In the genomic region with DNA sequence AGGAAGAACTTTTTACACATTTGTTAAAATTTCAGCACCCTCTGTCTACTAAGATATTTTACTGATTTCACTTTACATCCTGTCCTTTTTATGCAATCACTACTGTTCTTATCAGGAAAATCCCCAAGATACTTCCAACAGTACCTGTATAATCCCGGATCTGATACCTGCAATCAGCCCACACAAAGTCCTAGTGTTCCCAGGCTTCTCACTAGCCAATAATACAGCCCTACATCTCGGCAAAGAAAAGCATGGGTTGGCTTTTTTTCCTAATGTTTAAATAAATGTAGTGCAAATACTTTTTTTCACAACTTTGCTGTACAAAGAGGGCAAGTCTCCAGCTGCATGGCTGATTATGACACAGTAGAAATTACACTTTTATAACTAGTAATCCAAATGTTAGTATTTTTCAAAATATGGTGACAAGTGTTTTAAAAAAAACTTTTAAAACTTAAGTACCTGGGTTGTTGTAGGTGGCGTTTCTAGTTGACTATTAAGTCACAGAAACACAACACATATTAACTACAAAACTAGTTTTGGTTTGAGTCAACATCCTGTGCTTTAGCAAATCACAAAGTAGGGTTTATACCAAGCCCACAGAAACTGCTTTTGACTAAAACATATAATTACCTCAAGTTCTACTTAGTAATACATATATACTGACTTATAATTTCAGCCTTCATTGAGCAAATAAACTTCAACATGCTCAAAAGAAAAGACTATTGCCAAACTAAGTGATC, we compare ENCODE assay signal across 9 cellular contexts. TPM values are rescaled to one million over a fixed set of nuclear protein-coding genes. Genes with fewer than 3 reads are reported as not detected.
DNase-seq lines count a peak whose midpoint lies in the region; ATAC-seq, FAIRE-seq and TF ChIP-seq lines count a peak whose summit lies in the region.
"Had no signal": no experiment of that assay in that cellular context is flagged by ENCODE, and none has a peak within 500 bp of the region (broad histone marks: within the 10 kb centered on the region; RNA-seq: fewer than 3 reads in every experiment).

No MANE protein-coding gene starts in this region.

- peak; percentile 54 for FAIRE-seq in kidney (lab: Jason Lieb, UNC)

- H3K27ac ChIP-seq in kidney (ENCODE audit: low read depth in 2 of 2, low read length in 2 of 2) (no peak overlapping the region), tibial artery (no peak overlapping the region)

- ATAC-seq in GM18519 (IDR thresholded peaks at IDR 0.05; ENCODE audit: low FRiP score, unreplicated experiment) (peak; percentile 94), GM21423 (IDR thresholded peaks at IDR 0.05; ENCODE audit: unreplicated experiment) (peak; percentile 74), HG03280 (IDR thresholded peaks at IDR 0.05; ENCODE audit: unreplicated experiment) (peak; percentile 88), left colon (no peak)

- H3K27me3 ChIP-seq in tibial artery, result no peaks in the 10 kb centered on the region

- TF ChIP-seq CTCF in kidney (IDR thresholded peaks at IDR 0.05; ENCODE audit: borderline replicate concordance, extremely low read depth, insufficient read depth) (no peak), tibial artery (IDR thresholded peaks at IDR 0.05) (no peak)

- intact Hi-C loops in kidney (cut with DNase I), result no loop called here
- intact Hi-C loops in left colon (cut with DNase I, micrococcal nuclease), result no loop called here
- intact Hi-C loops in cardiac septum (cut with DNase I), result no loop called here
- intact Hi-C loops in tibial artery (cut with DNase I; ENCODE audit: low total_unique reads), result no loop called here

- no peak for DNase-seq in kidney
- no peak for DNase-seq in left colon
- no peak for DNase-seq in cardiac septum (ENCODE audit: low spot score)
- DNase-seq in stimulated activated CD4-positive, alpha-beta T cell treated with anti-CD3 and anti-CD28 coated beads, Interleukin-4, amount 100 ng/mL, for 4 hours, result no peak
- DNase-seq in tibial artery, result no peak
- DNase-seq: NCI-H1092 treated with DMSO at 0.1 percent for 48 hours had no signal

- no peak overlapping the region for H3K4me3 ChIP-seq in kidney (ENCODE audit: low read length in 2 of 2)
- H3K4me3 ChIP-seq in tibial artery, result no peak overlapping the region

- no peak overlapping the region for H3K9ac ChIP-seq in kidney (ENCODE audit: low read length in 2 of 2)

- peaks cover 0 to 6% of the 10 kb centered on the region in 2 donors for H3K4me1 ChIP-seq in kidney (ENCODE audit: control insufficient read depth in 1 of 2, insufficient read depth in 1 of 2, low read depth in 1 of 2, low read length in 2 of 2)
- no peaks in the 10 kb centered on the region for H3K4me1 ChIP-seq in tibial artery

- H3K9me3 ChIP-seq in kidney (ENCODE audit: control insufficient read depth in 1 of 2, low read length in 2 of 2) (no peaks in the 10 kb centered on the region), tibial artery (no peaks in the 10 kb centered on the region)

- H3K36me3 ChIP-seq in kidney (ENCODE audit: control insufficient read depth in 1 of 2, insufficient read depth in 2 of 2, low read length in 2 of 2) (peaks cover 10 to 34% of the 10 kb centered on the region in 2 donors), tibial artery (peaks cover 61 to 86% (median 69%) of the 10 kb centered on the region in 3 donors)

RNA-seq across cellular contexts. Expression of gene CNOT11, which starts 19.5 kb away (rescaled TPM):
- total RNA-seq in kidney (45.7 TPM), left colon (10 to 100 TPM; 50.6 to 55.5 TPM), cardiac septum (46.2 TPM)
- 28.4 TPM for polyA plus RNA-seq in kidney (ENCODE audit: insufficient read depth, low read depth, low replicate concordance)

RNA-seq across cellular contexts. Expression of gene RNF149, which starts 36.3 kb away (rescaled TPM):
- 75.8 TPM for total RNA-seq in kidney
- 30.1 TPM for polyA plus RNA-seq in kidney (ENCODE audit: insufficient read depth, low read depth, low replicate concordance)
- 10 to 100 TPM; 56.9 to 57.0 TPM for total RNA-seq in left colon
- total RNA-seq in cardiac septum, result 22.1 TPM
